Comparison of ENCODE assay signal across 1 cellular context in genomic region chr14:99318091-99318958, GRCh38.
TF ChIP-seq lines count a peak whose summit lies in the region.

No MANE protein-coding gene starts in this region.

TF ChIP-seq in WTC11, 78 proteins besides CTCF, POLR2A, EP300 and RAD21 (continued from another document):
- TF ChIP-seq MLX (CRISPR knock-in tag; IDR thresholded peaks at IDR 0.05) (no peak), E2F4 (CRISPR knock-in tag; IDR thresholded peaks at IDR 0.05; ENCODE audit: borderline replicate concordance, low read depth) (no peak), AFF4 (CRISPR knock-in tag; IDR thresholded peaks at IDR 0.05; ENCODE audit: borderline replicate concordance) (no peak), USF1 (CRISPR knock-in tag; IDR thresholded peaks at IDR 0.05) (no peak), ATF3 (CRISPR knock-in tag; conservative IDR thresholded peaks at IDR 0.05) (no peak), ELF4 (CRISPR knock-in tag; IDR thresholded peaks at IDR 0.05; ENCODE audit: low read depth) (no peak), TCF7 (CRISPR knock-in tag; IDR thresholded peaks at IDR 0.05; ENCODE audit: low read depth) (no peak), ZNF138 (CRISPR knock-in tag; conservative IDR thresholded peaks at IDR 0.05) (no peak), CBFB (CRISPR knock-in tag; IDR thresholded peaks at IDR 0.05; ENCODE audit: low read depth) (no peak), ZNF317 (CRISPR knock-in tag; IDR thresholded peaks at IDR 0.05; ENCODE audit: borderline replicate concordance, low read depth) (no peak)
